17 cellular contexts compared by ENCODE assay signal in the genomic region with DNA sequence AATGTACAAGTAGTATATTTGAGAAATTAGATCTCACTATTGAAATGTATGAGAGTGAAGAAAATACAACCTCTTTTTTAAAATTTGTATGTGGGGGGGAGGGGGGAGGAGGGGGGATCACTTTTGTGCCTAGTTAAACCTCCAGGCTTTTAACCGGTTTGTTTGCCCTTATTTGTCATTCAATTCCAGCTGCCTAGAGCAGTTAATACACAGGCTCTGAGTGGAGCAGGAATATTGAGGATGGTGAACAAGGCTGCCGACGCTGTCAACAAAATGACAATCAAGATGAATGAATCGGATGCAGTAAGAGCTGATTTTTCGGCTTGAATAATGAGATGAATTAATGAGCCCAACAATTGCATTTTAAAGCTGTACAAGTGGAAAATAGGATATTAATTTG. TPM values are rescaled to one million over a fixed set of nuclear protein-coding genes. Genes with fewer than 3 reads are reported as not detected.
DNase-seq lines count a peak whose midpoint lies in the region; ATAC-seq and TF ChIP-seq lines count a peak whose summit lies in the region.
"Had no signal": no experiment of that assay in that cellular context is flagged by ENCODE, and none has a peak within 500 bp of the region (broad histone marks: within the 10 kb centered on the region; RNA-seq: fewer than 3 reads in every experiment).

No MANE protein-coding gene starts in this region.

- H3K27me3 ChIP-seq in H7 (ENCODE audit: control insufficient read depth, insufficient read depth, low read length) = no peaks in the 10 kb centered on the region
- H3K27me3 ChIP-seq: MG63 had no signal

- H3K36me3 ChIP-seq in H7 (replicated peaks; ENCODE audit: control insufficient read depth, insufficient read depth, low read length) = peaks cover 2% of the 10 kb centered on the region; the same call in 1 of the 2 replicates

- intact Hi-C loops in MCF 10A (cut with micrococcal nuclease) = no loop called here

- no peak for TF ChIP-seq CTCF in MCF 10A (IDR thresholded peaks at IDR 0.05; ENCODE audit: unreplicated experiment)

- H3K4me3 Mint-ChIP-seq in MCF 10A (ENCODE audit: unreplicated experiment) = no peak overlapping the region
- H3K4me3 Mint-ChIP-seq: CD4-positive, CD25-positive, alpha-beta regulatory T cell; T-helper 17 cell had no signal

- POLR2A ChIA-PET in MCF 10A (lab: Yijun Ruan, JAX) = interaction anchor here (1.7 kb wide), 1 partner anchor 7 kb away, joined by 3 read pairs; no protein-coding TSS in a partner anchor

- H3K4me1 Mint-ChIP-seq in MCF 10A (ENCODE audit: insufficient read depth, unreplicated experiment) = no peaks in the 10 kb centered on the region
- H3K4me1 Mint-ChIP-seq: T-helper 17 cell had no signal

- no peaks in the 10 kb centered on the region for H3K9me3 Mint-ChIP-seq in MCF 10A (ENCODE audit: unreplicated experiment)
- H3K9me3 Mint-ChIP-seq: CD4-positive, CD25-positive, alpha-beta regulatory T cell had no signal

- DNase-seq in H7 = peak; percentile 31
- DNase-seq in NCI-H1105 (lab: John Stamatoyannopoulos, UW) = peak; percentile 46
- DNase-seq in NCI-H748 treated with DMSO at 0.1 percent for 48 hours (lab: John Stamatoyannopoulos, UW) = peak; percentile 50
- peak; percentile 21 for DNase-seq in iPS-NIHi7 (ENCODE audit: extremely low spot score)
- DNase-seq in MCF 10A (ENCODE audit: unreplicated experiment) = no peak
- DNase-seq in mucosa of gallbladder (ENCODE audit: low spot score) = no peak
- DNase-seq in DMS 273 treated with DMSO at 0.1 percent for 48 hours (lab: John Stamatoyannopoulos, UW) = no peak
- DNase-seq: Caco-2; CD4-positive, CD25-positive, alpha-beta regulatory T cell; DMS79; MG63; NCI-H1092 treated with DMSO at 0.1 percent for 48 hours; NCI-H2107; NCI-H446; Right ventricle myocardium superior; T-helper 17 cell had no signal

- H3K36me3 Mint-ChIP-seq in MCF 10A (ENCODE audit: insufficient read depth, unreplicated experiment) = peaks cover 41% of the 10 kb centered on the region

- no peak overlapping the region for H3K27ac Mint-ChIP-seq in MCF 10A (ENCODE audit: low read depth, unreplicated experiment)
- H3K27ac Mint-ChIP-seq: CD4-positive, CD25-positive, alpha-beta regulatory T cell; T-helper 17 cell had no signal

- CTCF ChIA-PET in MCF 10A (lab: Yijun Ruan, JAX) = interaction anchor here (1.0 to 1.4 kb wide), 4 partner anchors 18 to 772 kb away, joined by 3 to 5 read pairs (median 4); no protein-coding TSS in a partner anchor

- H3K27me3 Mint-ChIP-seq in MCF 10A (ENCODE audit: insufficient read depth, unreplicated experiment) = no peaks in the 10 kb centered on the region
- H3K27me3 Mint-ChIP-seq: CD4-positive, CD25-positive, alpha-beta regulatory T cell; T-helper 17 cell had no signal

- ATAC-seq in GM21526 (IDR thresholded peaks at IDR 0.05; ENCODE audit: low FRiP score, unreplicated experiment) = no peak
- ATAC-seq: T-helper 17 cell had no signal

- BruUV-seq in MCF 10A (replicated peaks; lab: Mats Ljungman, UMichigan) = no TSS peak

- H3K4me3 ChIP-seq in H7 (ENCODE audit: insufficient read depth, low read depth, low read length) = no peak overlapping the region
- H3K4me3 ChIP-seq: MG63 had no signal

RNA-seq across cellular contexts. Expression of a gene that starts 28.7 kb away (rescaled TPM):
- total RNA-seq in H7 (2014; rRNA removed; shearing (Covaris generic)) = 15.9 and 16.6 TPM in 2 replicates
- total RNA-seq in MCF 10A (2022) (97.0 and 98.1 TPM in 2 replicates), mucosa of gallbladder (18.2 TPM)

RNA-seq across cellular contexts. Expression of a gene that starts 41.8 kb away (rescaled TPM):
- total RNA-seq in H7 (2014; rRNA removed; shearing (Covaris generic)) = 68.2 and 79.3 TPM in 2 replicates
- total RNA-seq in MCF 10A (2022) = 94.9 and 120 TPM in 2 replicates
- total RNA-seq in mucosa of gallbladder = 64.7 TPM

Comparison
In these comparisons a context has a peak if more than half of its experiments do, and no peak if none do; other contexts are left out.
1. DNase-seq: peak in H7 (single experiment), NCI-H1105 (single experiment), NCI-H748 treated with DMSO at 0.1 percent for 48 hours (single experiment) and iPS-NIHi7 (single experiment); none in MCF 10A (single experiment), mucosa of gallbladder (single experiment) and DMS 273 treated with DMSO at 0.1 percent for 48 hours (single experiment).